Comparison of ENCODE assay signal across 18 cellular contexts in the genomic region with DNA sequence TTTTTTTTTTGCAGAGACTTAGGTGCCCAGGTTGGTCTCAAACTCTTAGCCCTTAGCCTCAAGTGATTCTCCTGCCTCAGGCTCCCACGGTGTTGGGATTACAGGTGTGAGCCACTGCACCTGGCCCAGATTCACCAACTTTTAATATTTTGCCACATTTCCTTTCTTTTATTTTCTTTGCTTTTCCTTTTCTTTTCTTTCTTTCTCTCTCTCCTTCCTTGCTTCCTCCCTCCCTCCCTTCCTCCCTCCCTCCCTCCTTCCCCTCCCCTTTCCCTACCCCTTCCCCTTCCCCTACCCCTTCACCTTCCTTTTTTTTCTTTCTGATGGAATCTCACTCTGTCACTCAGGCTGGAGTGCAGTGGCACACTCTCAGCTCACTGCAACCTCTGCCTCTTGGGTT. TPM values are rescaled to one million over a fixed set of nuclear protein-coding genes. Genes with fewer than 3 reads are reported as not detected.
DNase-seq lines count a peak whose midpoint lies in the region; ATAC-seq and TF ChIP-seq lines count a peak whose summit lies in the region.
"Had no signal": no experiment of that assay in that cellular context is flagged by ENCODE, and none has a peak within 500 bp of the region (broad histone marks: within the 10 kb centered on the region; RNA-seq: fewer than 3 reads in every experiment).

No MANE protein-coding gene starts in this region.

- H3K4me1 ChIP-seq in HEK293 (ENCODE audit: control insufficient read depth, insufficient read depth, low read length) (peaks cover 23% of the 10 kb centered on the region), stomach smooth muscle (ENCODE audit: control insufficient read depth, insufficient read depth, low read length) (peaks cover 27% of the 10 kb centered on the region)

- POLR2A ChIA-PET in HEK293 (lab: Yijun Ruan, JAX), result no interaction called here

- DNase-seq in central memory CD8-positive, alpha-beta T cell (ENCODE audit: low spot score in 2 of 2), result no peak
- DNase-seq in neural crest cell (ENCODE audit: low read depth, low spot score) (no peak), epidermal melanocyte (ENCODE audit: insufficient read length, low spot score) (no peak), pons (ENCODE audit: low spot score) (no peak), anterior cingulate cortex (lab: John Stamatoyannopoulos, UW) (no peak)
- DNase-seq: DND-41, H7, Kasumi-1, MM.1S, NCI-H2171 treated with DMSO at 0.1 percent for 48 hours, NCI-H446 treated with DMSO at 0.1 percent for 48 hours, Peyer's patch had no signal

- CTCF ChIA-PET in HEK293 (lab: Yijun Ruan, JAX), result no interaction called here

- no peak overlapping the region for H3K9ac ChIP-seq in stomach smooth muscle (ENCODE audit: low read length in 2 of 2)
- H3K9ac ChIP-seq: BLaER1 treated with 17β-estradiol and CSF1 and Interleukin-3, amounts not matched to agents 10 nM and 100 nM had no signal

- no peaks in the 10 kb centered on the region for H3K27me3 Mint-ChIP-seq in central memory CD8-positive, alpha-beta T cell
- no peaks in the 10 kb centered on the region for H3K27me3 Mint-ChIP-seq in neural crest cell (ENCODE audit: low read depth)
- H3K27me3 Mint-ChIP-seq: IgD-negative memory B cell had no signal

- TF ChIP-seq CTCF in HEK293 (tag by site-specific recombination; IDR thresholded peaks at IDR 0.05) (no peak), neural crest cell (conservative IDR thresholded peaks at IDR 0.05) (no peak)

- peaks cover 42% of the 10 kb centered on the region for H3K4me1 Mint-ChIP-seq in central memory CD8-positive, alpha-beta T cell
- peaks cover 22% of the 10 kb centered on the region for H3K4me1 Mint-ChIP-seq in neural crest cell

- H3K36me3 ChIP-seq in HEK293 (ENCODE audit: control insufficient read depth in 2 of 2, insufficient read depth in 1 of 2, low read length in 2 of 2) (peaks cover 0 to 9% of the 10 kb centered on the region in 2 experiments; a peak in 2 of 3 replicates), stomach smooth muscle (ENCODE audit: control insufficient read depth in 2 of 2, insufficient read depth in 2 of 2, low read length in 2 of 2) (peaks cover 0 to 4% of the 10 kb centered on the region in 2 donors)
- H3K36me3 ChIP-seq: Peyer's patch had no signal

- H3K27ac ChIP-seq in HEK293 (ENCODE audit: extremely low read depth, low read depth, low read length) (no peak overlapping the region), stomach smooth muscle (ENCODE audit: low read length) (peak overlapping the region; percentile 41)
- H3K27ac ChIP-seq: BLaER1 treated with 17β-estradiol and CSF1 and Interleukin-3, amounts not matched to agents 10 nM and 100 nM; HL-60 had no signal

- H3K4me3 Mint-ChIP-seq in central memory CD8-positive, alpha-beta T cell, result no peak overlapping the region
- H3K4me3 Mint-ChIP-seq in neural crest cell, result no peak overlapping the region
- H3K4me3 Mint-ChIP-seq: IgD-negative memory B cell had no signal

- no peaks in the 10 kb centered on the region for H3K9me3 Mint-ChIP-seq in central memory CD8-positive, alpha-beta T cell
- H3K9me3 Mint-ChIP-seq in neural crest cell, result peaks cover 5% of the 10 kb centered on the region

- H3K4me3 ChIP-seq in HEK293 (ENCODE audit: low read depth, low read length), result no peak overlapping the region
- no peak overlapping the region for H3K4me3 ChIP-seq in stomach smooth muscle (ENCODE audit: low read length in 2 of 2)
- H3K4me3 ChIP-seq: BLaER1 treated with 17β-estradiol and CSF1 and Interleukin-3, amounts not matched to agents 10 nM and 100 nM; Peyer's patch had no signal

- peaks cover 11% of the 10 kb centered on the region for H3K36me3 Mint-ChIP-seq in central memory CD8-positive, alpha-beta T cell (ENCODE audit: insufficient read depth)
- H3K36me3 Mint-ChIP-seq in neural crest cell (ENCODE audit: low read depth), result peaks cover 25% of the 10 kb centered on the region

- peak overlapping the region; percentile 79 for H3K27ac Mint-ChIP-seq in central memory CD8-positive, alpha-beta T cell (ENCODE audit: low read depth)
- H3K27ac Mint-ChIP-seq in neural crest cell (ENCODE audit: unreplicated experiment), result peak overlapping the region; percentile 43
- H3K27ac Mint-ChIP-seq: IgD-negative memory B cell had no signal

- H3K9me3 ChIP-seq in HEK293 (ENCODE audit: control insufficient read depth, insufficient read depth, low read depth, low read length), result no peaks in the 10 kb centered on the region
- no peaks in the 10 kb centered on the region for H3K9me3 ChIP-seq in stomach smooth muscle (ENCODE audit: control insufficient read depth in 2 of 2, low read length in 2 of 2)
- H3K9me3 ChIP-seq: Peyer's patch had no signal

- H3K27me3 ChIP-seq in stomach smooth muscle (ENCODE audit: control insufficient read depth in 1 of 2, insufficient read depth in 2 of 2, low read length in 2 of 2), result no peaks in the 10 kb centered on the region
- H3K27me3 ChIP-seq: BLaER1 treated with 17β-estradiol and CSF1 and Interleukin-3, amounts not matched to agents 10 nM and 100 nM; Peyer's patch had no signal

- ATAC-seq in central memory CD8-positive, alpha-beta T cell (replicated peaks; ENCODE audit: extremely low read depth, poor library complexity, severe bottlenecking), result no peak
- ATAC-seq: Right ventricle myocardium inferior had no signal

TF ChIP-seq in HEK293, 187 proteins besides CTCF, POLR2A, EP300 and RAD21:
- peak; percentile 38; the same call in 1 of the 2 replicates for TF ChIP-seq ZNF366 (tag by site-specific recombination; conservative IDR thresholded peaks at IDR 0.05)
- TF ChIP-seq, protein P1, sequence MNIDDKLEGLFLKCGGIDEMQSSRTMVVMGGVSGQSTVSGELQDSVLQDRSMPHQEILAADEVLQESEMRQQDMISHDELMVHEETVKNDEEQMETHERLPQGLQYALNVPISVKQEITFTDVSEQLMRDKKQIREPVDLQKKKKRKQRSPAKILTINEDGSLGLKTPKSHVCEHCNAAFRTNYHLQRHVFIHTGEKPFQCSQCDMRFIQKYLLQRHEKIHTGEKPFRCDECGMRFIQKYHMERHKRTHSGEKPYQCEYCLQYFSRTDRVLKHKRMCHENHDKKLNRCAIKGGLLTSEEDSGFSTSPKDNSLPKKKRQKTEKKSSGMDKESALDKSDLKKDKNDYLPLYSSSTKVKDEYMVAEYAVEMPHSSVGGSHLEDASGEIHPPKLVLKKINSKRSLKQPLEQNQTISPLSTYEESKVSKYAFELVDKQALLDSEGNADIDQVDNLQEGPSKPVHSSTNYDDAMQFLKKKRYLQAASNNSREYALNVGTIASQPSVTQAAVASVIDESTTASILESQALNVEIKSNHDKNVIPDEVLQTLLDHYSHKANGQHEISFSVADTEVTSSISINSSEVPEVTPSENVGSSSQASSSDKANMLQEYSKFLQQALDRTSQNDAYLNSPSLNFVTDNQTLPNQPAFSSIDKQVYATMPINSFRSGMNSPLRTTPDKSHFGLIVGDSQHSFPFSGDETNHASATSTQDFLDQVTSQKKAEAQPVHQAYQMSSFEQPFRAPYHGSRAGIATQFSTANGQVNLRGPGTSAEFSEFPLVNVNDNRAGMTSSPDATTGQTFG (tag by site-specific recombination; IDR thresholded peaks at IDR 0.05; ENCODE audit: borderline replicate concordance), result no peak
- peak; percentile 64 for TF ChIP-seq PRDM1 (tag by site-specific recombination; IDR thresholded peaks at IDR 0.05)

RNA-seq across cellular contexts. Expression of gene BICRA, which starts 35.3 kb away (rescaled TPM):
- total RNA-seq in neural crest cell, result 28.5 and 28.9 TPM in 2 replicates
